In genomic region chr10:49941447-49942338, GRCh38 we compare ENCODE assay signal across 1 cellular context.
A peak's percentile ranks its signal among the peaks of the same experiment; 100 is the strongest.
TF ChIP-seq lines count a peak whose summit lies in the region.
"Not testable (repeated sequence)": the region's sequence is repeated elsewhere in the genome, so short reads cannot be mapped to it uniquely, and the experiment has no call there.

PARG (minus strand) TSS chr10:49942027; CDS start chr10:49941725, 302 bp downstream.
TIMM23B (plus strand) TSS chr10:49942053; CDS start chr10:49942195, 142 bp downstream.

TF ChIP-seq in K562, 482 proteins besides CTCF, POLR2A, EP300 and RAD21 (continued from another document and continues in another):
- TF ChIP-seq TFAP4 (CRISPR knock-in tag; IDR thresholded peaks at IDR 0.05; ENCODE audit: borderline replicate concordance) = peak; percentile 71; the same call in 1 of the 2 replicates
- peak; percentile 89 for TF ChIP-seq ZNF395 (CRISPR knock-in tag; IDR thresholded peaks at IDR 0.05)
- TF ChIP-seq NR2C2 (CRISPR knock-in tag; IDR thresholded peaks at IDR 0.05); JUND (tag; IDR thresholded peaks at IDR 0.05; ENCODE audit: borderline replicate concordance, low read depth, low read length); ATF1 (CRISPR knock-in tag; IDR thresholded peaks at IDR 0.05): not testable (repeated sequence)
- TF ChIP-seq NR2C2 (tag; IDR thresholded peaks at IDR 0.05) = peak; percentile 82
- TF ChIP-seq ZBTB7A (IDR thresholded peaks at IDR 0.05; ENCODE audit: borderline replicate concordance, control insufficient read depth, low read depth, low read length) = peak; percentile 33; the same call in 1 of the 2 replicates
- TF ChIP-seq KLF10 (CRISPR knock-in tag; IDR thresholded peaks at IDR 0.05) = 0 out of 2 replicates have a peak, but pooled peaks have one; percentile 36
- TF ChIP-seq HBP1 (CRISPR knock-in tag; IDR thresholded peaks at IDR 0.05) = 0 out of 2 replicates have a peak, but pooled peaks have one; percentile 25
- peak; percentile 86 for TF ChIP-seq SUPT5H (IDR thresholded peaks at IDR 0.05)
- TF ChIP-seq JUND (IDR thresholded peaks at IDR 0.05; ENCODE audit: borderline replicate concordance, low read depth, low read length) = 0 out of 2 replicates have a peak, but pooled peaks have one; percentile 28
- peak; percentile 67 for TF ChIP-seq ETV5 (CRISPR knock-in tag; IDR thresholded peaks at IDR 0.05; ENCODE audit: low read depth)
- TF ChIP-seq TAF9B (IDR thresholded peaks at IDR 0.05; ENCODE audit: partially characterized antibody) = peak; percentile 89
- peak; percentile 48 for TF ChIP-seq PKNOX1 (IDR thresholded peaks at IDR 0.05)
- TF ChIP-seq MBD2 (IDR thresholded peaks at IDR 0.05; ENCODE audit: borderline replicate concordance, low read depth) = peak; percentile 60; the same call in 1 of the 2 replicates
- TF ChIP-seq ZBTB11 (CRISPR knock-in tag; IDR thresholded peaks at IDR 0.05) = peak in 2 of 3 experiments; percentile 11 to 77; a peak in 3 of 6 replicates
- peak; percentile 14; the same call in 1 of the 2 replicates for TF ChIP-seq ESRRA (IDR thresholded peaks at IDR 0.05; ENCODE audit: borderline replicate concordance, low read depth)
- peak; percentile 95 for TF ChIP-seq SAP30 (IDR thresholded peaks at IDR 0.05; ENCODE audit: borderline replicate concordance, insufficient read depth, low read depth, low read length, poor library complexity, severe bottlenecking)
- peak; percentile 46; the same call in 1 of the 2 replicates for TF ChIP-seq KLF1 (tag; IDR thresholded peaks at IDR 0.05)
- 0 out of 2 replicates have a peak, but pooled peaks have one; percentile 38 for TF ChIP-seq ELF2 (CRISPR knock-in tag; IDR thresholded peaks at IDR 0.05)
- 0 out of 2 replicates have a peak, but pooled peaks have one; percentile 33 for TF ChIP-seq ZBTB17 (CRISPR knock-in tag; IDR thresholded peaks at IDR 0.05)
- 0 out of 2 replicates have a peak, but pooled peaks have one; percentile 78 for TF ChIP-seq THAP7 (CRISPR knock-in tag; IDR thresholded peaks at IDR 0.05)
- peak; percentile 92 for TF ChIP-seq E2F8 (IDR thresholded peaks at IDR 0.05; ENCODE audit: low read depth, partially characterized antibody)
- TF ChIP-seq HCFC1 (IDR thresholded peaks at IDR 0.05; ENCODE audit: low read depth, low read length) = peak; percentile 61
- peak; percentile 94 for TF ChIP-seq EP400 (IDR thresholded peaks at IDR 0.05)
- peak; percentile 53; the same call in 1 of the 2 replicates for TF ChIP-seq PML (IDR thresholded peaks at IDR 0.05; ENCODE audit: low read length)
- TF ChIP-seq NKRF (IDR thresholded peaks at IDR 0.05; ENCODE audit: borderline replicate concordance) = peak; percentile 95; the same call in 1 of the 2 replicates
- peak; percentile 91 for TF ChIP-seq POLR2G (IDR thresholded peaks at IDR 0.05; ENCODE audit: low read depth, low read length)
- peak; percentile 14; the same call in 1 of the 2 replicates for TF ChIP-seq RNF2 (IDR thresholded peaks at IDR 0.05)
- TF ChIP-seq MAX (CRISPR knock-in tag; IDR thresholded peaks at IDR 0.05) = peak; percentile 79
- peak; percentile 67; the same call in 1 of the 2 replicates for TF ChIP-seq MXI1 (IDR thresholded peaks at IDR 0.05; ENCODE audit: low read depth, low read length)
- peak; percentile 61 for TF ChIP-seq ATF1 (tag; IDR thresholded peaks at IDR 0.05)
- peak; percentile 86 for TF ChIP-seq SPI1 (IDR thresholded peaks at IDR 0.05; ENCODE audit: borderline replicate concordance, low read depth, low read length)
- peak; percentile 74; the same call in 1 of the 2 replicates for TF ChIP-seq CREM (IDR thresholded peaks at IDR 0.05; ENCODE audit: low read depth)
- peak; percentile 85; the same call in 1 of the 2 replicates for TF ChIP-seq ATF6 (CRISPR knock-in tag; IDR thresholded peaks at IDR 0.05)
- peak; percentile 66; the same call in 1 of the 2 replicates for TF ChIP-seq PHF8 (IDR thresholded peaks at IDR 0.05; ENCODE audit: borderline replicate concordance, low read length)
- TF ChIP-seq KDM5B (IDR thresholded peaks at IDR 0.05; ENCODE audit: insufficient replicate concordance, low read depth, low read length) = peak; percentile 65
- peak; percentile 73 for TF ChIP-seq CXXC5 (CRISPR knock-in tag; IDR thresholded peaks at IDR 0.05)
- TF ChIP-seq ZBED1 (IDR thresholded peaks at IDR 0.05) = peak; percentile 49; the same call in 1 of the 2 replicates
- TF ChIP-seq ZFX (CRISPR knock-in tag; IDR thresholded peaks at IDR 0.05) = peak; percentile 66
- peak in 1 of 3 experiments; percentile 60 for TF ChIP-seq YY1 (IDR thresholded peaks at IDR 0.05; ENCODE audit: borderline replicate concordance in 1 of 3, control insufficient read depth in 1 of 3, extremely low read depth in 1 of 3, insufficient read depth in 3 of 3, insufficient read length in 1 of 3, insufficient replicate concordance in 2 of 3, low read depth in 1 of 3, low read length in 2 of 3)
- TF ChIP-seq ZNF282 (CRISPR knock-in tag; IDR thresholded peaks at IDR 0.05) = 0 out of 2 replicates have a peak, but pooled peaks have one; percentile 50
- TF ChIP-seq NRF1 (conservative IDR thresholded peaks at IDR 0.05 in 1 of 2, IDR thresholded peaks at IDR 0.05 in 1 of 2) = peak; percentile 22 to 33; a peak in 3 of 4 replicates
- peak; percentile 74 for TF ChIP-seq TEAD4 (IDR thresholded peaks at IDR 0.05; ENCODE audit: low read length)
- TF ChIP-seq TEAD4 (CRISPR knock-in tag; IDR thresholded peaks at IDR 0.05; ENCODE audit: borderline replicate concordance) = peak; percentile 88; the same call in 1 of the 2 replicates
- TF ChIP-seq OTX1 (CRISPR knock-in tag; IDR thresholded peaks at IDR 0.05) = peak; percentile 57; the same call in 1 of the 2 replicates
